In genomic region chr3:12970684-12971083, GRCh38 we compare ENCODE assay signal across 1 cellular context.
TF ChIP-seq lines count a peak whose summit lies in the region.

No MANE protein-coding gene starts in this region.

TF ChIP-seq in GM12878, 131 proteins besides CTCF, POLR2A, EP300 and RAD21 (continued from another document):
- TF ChIP-seq SPI1 (IDR thresholded peaks at IDR 0.05; ENCODE audit: borderline replicate concordance, insufficient read depth, low read depth, low read length) (peak; percentile 27; the same call in 1 of the 2 replicates), NKRF (conservative IDR thresholded peaks at IDR 0.05) (no peak), CREB1 (IDR thresholded peaks at IDR 0.05; ENCODE audit: low read depth) (no peak)
